Comparison of ENCODE assay signal across 19 cellular contexts in the genomic region with DNA sequence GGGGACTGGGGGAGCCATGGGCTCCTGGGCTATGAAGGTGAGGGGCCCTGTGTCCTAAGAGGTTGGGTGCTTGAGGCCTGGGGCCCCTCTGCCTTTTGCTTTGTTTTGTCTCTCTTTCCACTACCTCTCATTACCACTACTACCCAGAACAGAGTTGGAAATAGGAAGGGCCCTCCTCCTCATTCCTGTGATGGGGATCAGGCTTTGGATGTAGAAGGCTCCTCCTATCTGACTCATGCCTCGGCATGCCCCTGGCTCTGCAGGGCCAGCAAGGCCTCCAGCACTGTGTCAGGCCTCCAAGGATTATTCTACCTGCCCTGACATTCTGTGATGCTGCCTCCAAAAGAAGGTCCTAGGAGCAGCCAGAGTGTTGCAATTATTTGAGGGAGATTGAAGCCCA. TPM values are rescaled to one million over a fixed set of nuclear protein-coding genes. Genes with fewer than 3 reads are reported as not detected.
DNase-seq lines count a peak whose midpoint lies in the region; ATAC-seq, FAIRE-seq and TF ChIP-seq lines count a peak whose summit lies in the region.
"Had no signal": no experiment of that assay in that cellular context is flagged by ENCODE, and none has a peak within 500 bp of the region (broad histone marks: within the 10 kb centered on the region; RNA-seq: fewer than 3 reads in every experiment).

No MANE protein-coding gene starts in this region.

- TF ChIP-seq CTCF in bronchial epithelial cell (IDR thresholded peaks at IDR 0.05; ENCODE audit: insufficient read depth, low read length, severe bottlenecking) (no peak), mucosa of descending colon (IDR thresholded peaks at IDR 0.05) (no peak)

- intact Hi-C loops in mucosa of descending colon (cut with DNase I, micrococcal nuclease), result no loop called here

- H3K4me3 ChIP-seq in bronchial epithelial cell (ENCODE audit: low read depth, low read length) (no peak overlapping the region), mucosa of descending colon (no peak overlapping the region)

- DNase-seq in AG08395 (ENCODE audit: low spot score) (peak; percentile 65), HT1080 (ENCODE audit: low read depth) (peak; percentile 40), bronchial epithelial cell (ENCODE audit: low read depth) (peak; percentile 69), islet precursor cell (peak; percentile 71), NCI-H146 (lab: John Stamatoyannopoulos, UW) (no peak), iPS-NIHi7 (ENCODE audit: extremely low spot score) (no peak), mucosa of descending colon (no peak), NCI-H1092 treated with DMSO at 0.1 percent for 48 hours (lab: John Stamatoyannopoulos, UW) (no peak)
- DNase-seq: activated CD4-positive, alpha-beta T cell treated with anti-CD3 and anti-CD28 coated beads for 48 hours; activated naive CD4-positive, alpha-beta T cell treated with anti-CD3 and anti-CD28 coated beads, Interleukin-2, amount 10 ng/mL, durations not matched to agents 7 days and 5 days; brain microvascular endothelial cell; Calu3; effector CD4-positive, alpha-beta T cell; NCI-H82 had no signal

- no peak for ATAC-seq in mucosa of descending colon

- no peak for FAIRE-seq in bronchial epithelial cell (lab: Jason Lieb, UNC)

- H3K4me1 ChIP-seq in mucosa of descending colon (ENCODE audit: low read depth), result peaks cover 6% of the 10 kb centered on the region

- H3K27me3 ChIP-seq in bronchial epithelial cell (ENCODE audit: control insufficient read depth, insufficient read depth, low read length), result no peaks in the 10 kb centered on the region
- H3K27me3 ChIP-seq: brain microvascular endothelial cell had no signal

- H3K9me3 ChIP-seq in mucosa of descending colon, result no peaks in the 10 kb centered on the region

- H3K36me3 ChIP-seq in bronchial epithelial cell (ENCODE audit: control insufficient read depth, insufficient read depth, low read length) (no peaks in the 10 kb centered on the region), mucosa of descending colon (ENCODE audit: low read depth) (no peaks in the 10 kb centered on the region)
- H3K36me3 ChIP-seq: brain microvascular endothelial cell had no signal

RNA-seq across cellular contexts. Expression of a gene that starts 0.8 kb away (rescaled TPM):
- total RNA-seq in HT1080 (2014; rRNA removed; shearing (Covaris generic)), result 0.11 TPM in 1 of 2 replicates, not detected in the other
- polyA plus RNA-seq in HT1080 (2015; cell fraction: cytosol; rRNA removed), result 0.27 and 0.31 TPM in 2 replicates
- polyA plus RNA-seq in HT1080 (2015; cell fraction: nucleus; rRNA removed), result not detected in 2 replicates
- total RNA-seq in bronchial epithelial cell, result not detected in 2 replicates
- total RNA-seq in mucosa of descending colon, result not detected
- total RNA-seq: Calu3; glomerular endothelial cell; myocyte; posterior vena cava; subcutaneous adipose tissue; T-helper 2 cell treated with Interferon-gamma antibody and Interleukin-4, amounts not matched to agents 100 ng/mL and 5 ng/mL, for 36 hours had no signal

Comparison
In these comparisons a context has a peak if more than half of its experiments do, and no peak if none do; other contexts are left out.
1. DNase-seq: peak in AG08395 (single experiment), HT1080 (single experiment), bronchial epithelial cell (single experiment) and islet precursor cell (single experiment); none in NCI-H146 (single experiment), iPS-NIHi7 (single experiment), mucosa of descending colon (0 of 3) and NCI-H1092 treated with DMSO at 0.1 percent for 48 hours (single experiment).